In the genomic region with DNA sequence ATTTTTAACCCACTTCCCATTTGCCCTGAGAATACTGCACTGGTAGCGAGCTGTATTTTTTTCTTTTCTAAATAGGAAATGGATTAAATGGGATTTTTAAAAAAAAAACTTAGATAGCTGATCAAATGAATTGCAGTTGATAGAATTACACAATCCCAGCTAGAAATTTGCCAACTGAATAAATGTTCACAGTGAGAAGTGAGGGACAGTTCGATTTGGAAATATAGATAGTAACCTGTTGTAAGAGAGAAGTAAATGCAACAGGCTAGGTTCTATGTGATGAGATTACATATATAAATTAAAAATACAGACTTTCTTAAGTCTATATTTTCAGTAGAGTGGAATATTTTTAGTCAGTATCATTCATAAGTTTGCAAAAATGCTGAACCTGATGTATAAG, we compare ENCODE assay signal across 29 cellular contexts. TPM values are rescaled to one million over a fixed set of nuclear protein-coding genes. Genes with fewer than 3 reads are reported as not detected.
"Had no signal": no experiment of that assay in that cellular context is flagged by ENCODE, and none has a peak within 500 bp of the region (broad histone marks: within the 10 kb centered on the region; RNA-seq: fewer than 3 reads in every experiment).

No MANE protein-coding gene starts in this region.

- ATAC-seq: naive thymus-derived CD4-positive, alpha-beta T cell; natural killer cell; psoas muscle; right cardiac atrium; sciatic nerve; stimulated activated memory B cell treated with anti-CD40 and anti-IgM and Interleukin-4, amounts not matched to agents 10 μg/mL and 1 μg/mL and 100 μg/mL, for 72 hours; stimulated activated naive CD8-positive, alpha-beta T cell treated with anti-CD3 and anti-CD28 coated beads, Interleukin-15, amount 100 ng/mL, for 72 hours; stimulated activated naive CD8-positive, alpha-beta T cell treated with anti-CD3 and anti-CD28 coated beads, Interleukin-15, Interleukin-2, amounts not matched to agents 100 U/mL and 50 U/mL, for 24 hours had no signal

- DNase-seq: naive thymus-derived CD4-positive, alpha-beta T cell; natural killer cell; occipital lobe; ovary; psoas muscle; right cardiac atrium; spleen; stimulated activated CD4-positive, alpha-beta T cell treated with anti-CD3 and anti-CD28 coated beads, Interleukin-12 subunit alpha, Interleukin-12 subunit beta, amount 100 ng/mL, for 4 hours; stimulated activated CD4-positive, alpha-beta T cell treated with anti-CD3 and anti-CD28 coated beads, Interleukin-1b, Interleukin-23, amount 100 ng/mL, for 48 hours; stimulated activated CD4-positive, alpha-beta T cell treated with anti-CD3 and anti-CD28 coated beads, Interleukin-4, amount 100 ng/mL, for 1 hour; stimulated activated CD4-positive, alpha-beta T cell treated with anti-CD3 and anti-CD28 coated beads, Interleukin-4, amount 100 ng/mL, for 4 hours; stimulated activated CD8-positive, alpha-beta memory T cell treated with anti-CD3 and anti-CD28 coated beads, Interleukin-4, amount 100 ng/mL, for 48 hours; stimulated activated naive CD4-positive, alpha-beta T cell; stimulated activated naive CD8-positive, alpha-beta T cell treated with anti-CD3 and anti-CD28 coated beads, Interleukin-15, amount 100 ng/mL, for 72 hours; stimulated activated naive CD8-positive, alpha-beta T cell treated with anti-CD3 and anti-CD28 coated beads, Interleukin-15, Interleukin-2, amounts not matched to agents 100 U/mL and 50 U/mL, for 24 hours; substantia nigra; testis; tibial artery; transverse colon had no signal

- H3K4me1 ChIP-seq: neural progenitor cell, parathyroid adenoma, psoas muscle, spleen, suprapubic skin, testis, tibial artery, transverse colon, vagina had no signal

- H3K27ac ChIP-seq: neural progenitor cell, ovary, parathyroid adenoma, psoas muscle, skin epidermis, spleen, suprapubic skin, testis, tibial artery, transverse colon, vagina had no signal

- H3K9me3 ChIP-seq: ovary, psoas muscle, spleen, suprapubic skin, testis, tibial artery, transverse colon, vagina had no signal

- H3K4me3 ChIP-seq: neural progenitor cell, ovary, psoas muscle, skin epidermis, smooth muscle cell, spleen, suprapubic skin, testis, tibial artery, transverse colon, vagina had no signal

- H3K36me3 ChIP-seq: neural progenitor cell, ovary, spleen, suprapubic skin, tibial artery, transverse colon, vagina had no signal

RNA-seq across cellular contexts. Expression of a gene that starts 48.1 kb away (rescaled TPM):
- total RNA-seq: natural killer cell, ovary, psoas muscle, renal cortical epithelial cell, smooth muscle cell, transverse colon, ureter, vagina had no signal
